10 cellular contexts compared by ENCODE assay signal in genomic region chr1:169060010-169060722, GRCh38. TPM values are rescaled to one million over a fixed set of nuclear protein-coding genes. Genes with fewer than 3 reads are reported as not detected.
DNase-seq lines count a peak whose midpoint lies in the region; ATAC-seq and TF ChIP-seq lines count a peak whose summit lies in the region.
"Had no signal": no experiment of that assay in that cellular context is flagged by ENCODE, and none has a peak within 500 bp of the region (broad histone marks: within the 10 kb centered on the region; RNA-seq: fewer than 3 reads in every experiment).

No MANE protein-coding gene starts in this region.

- ATAC-seq in SK-N-SH treated with all-trans-retinoic acid at 6 μM for 48 hours (peak; percentile 65), left ventricle myocardium superior (peak; percentile 58), HG02678 (IDR thresholded peaks at IDR 0.05; ENCODE audit: unreplicated experiment) (no peak)

- H3K27me3 ChIP-seq in subcutaneous abdominal adipose tissue (ENCODE audit: control insufficient read depth in 5 of 5, insufficient read depth in 4 of 5, low read length in 5 of 5), result peaks cover 0 to 5% (median 0%) of the 10 kb centered on the region in 5 donors
- H3K27me3 ChIP-seq: heart left ventricle had no signal

- H3K4me3 ChIP-seq in subcutaneous abdominal adipose tissue (ENCODE audit: low read depth in 1 of 5, low read length in 5 of 5), result no peak overlapping the region
- H3K4me3 ChIP-seq: heart left ventricle had no signal

- H3K4me1 ChIP-seq in subcutaneous abdominal adipose tissue (ENCODE audit: control insufficient read depth in 5 of 5, insufficient read depth in 5 of 5, low read length in 5 of 5), result peaks cover 0 to 27% (median 20%) of the 10 kb centered on the region in 5 donors

- no peak overlapping the region for H3K9ac ChIP-seq in subcutaneous abdominal adipose tissue (ENCODE audit: low read length in 5 of 5)

- intact Hi-C loops in left ventricle myocardium superior (cut with micrococcal nuclease), result no loop called here

- DNase-seq in LoVo (ENCODE audit: low spot score) (peak; percentile 81), left ventricle myocardium superior (no peak), COLO829 (ENCODE audit: low spot score) (no peak), EL (no peak)
- DNase-seq: activated CD4-positive, alpha-beta T cell treated with anti-CD3 and anti-CD28 coated beads, Interleukin-2, amount 10 ng/mL, durations not matched to agents 7 days and 5 days; retina had no signal

- H3K36me3 ChIP-seq in subcutaneous abdominal adipose tissue (ENCODE audit: control insufficient read depth in 5 of 5, insufficient read depth in 5 of 5, low read length in 5 of 5), result no peaks in the 10 kb centered on the region
- H3K36me3 ChIP-seq: heart left ventricle had no signal

- peaks cover 0 to 10% (median 5%) of the 10 kb centered on the region in 5 donors for H3K9me3 ChIP-seq in subcutaneous abdominal adipose tissue (ENCODE audit: control insufficient read depth in 5 of 5, low read length in 5 of 5)

- H3K27ac ChIP-seq in subcutaneous abdominal adipose tissue (ENCODE audit: low read depth, low read length), result peak overlapping the region; percentile 50

TF ChIP-seq in SK-N-SH treated with all-trans-retinoic acid at 6 μM for 48 hours, 23 proteins besides CTCF, POLR2A, EP300 and RAD21:
- TF ChIP-seq SNAI2 (CRISPR knock-in tag; IDR thresholded peaks at IDR 0.05), result no peak
- no peak for TF ChIP-seq CSDC2 (CRISPR knock-in tag; IDR thresholded peaks at IDR 0.05)
- no peak for TF ChIP-seq GLIS3 (CRISPR knock-in tag; IDR thresholded peaks at IDR 0.05)
- no peak for TF ChIP-seq ZNF8 (CRISPR knock-in tag; IDR thresholded peaks at IDR 0.05)
- TF ChIP-seq ZC3H10 (CRISPR knock-in tag; IDR thresholded peaks at IDR 0.05), result no peak
- no peak for TF ChIP-seq CREB5 (CRISPR knock-in tag; IDR thresholded peaks at IDR 0.05; ENCODE audit: low read depth)
- TF ChIP-seq BACH2 (CRISPR knock-in tag; IDR thresholded peaks at IDR 0.05; ENCODE audit: borderline replicate concordance), result no peak
TF ChIP-seq in SK-N-SH treated with all-trans-retinoic acid at 6 μM for 48 hours: peak in this region for 0.

RNA-seq across cellular contexts. Expression of gene ATP1B1, which starts 46.3 kb away (rescaled TPM):
- total RNA-seq in left ventricle myocardium superior, result 298 TPM
